In genomic region chr12:55940065-55940732, GRCh38 we compare ENCODE assay signal across 1 cellular context.
TF ChIP-seq lines count a peak whose summit lies in the region.

No MANE protein-coding gene starts in this region.

TF ChIP-seq in HEK293, 187 proteins besides CTCF, POLR2A, EP300 and RAD21 (continued from another document and continues in another):
- no peak for TF ChIP-seq TCF7L2 (IDR thresholded peaks at IDR 0.05; ENCODE audit: borderline replicate concordance, low read depth, low read length)
- no peak for TF ChIP-seq SCRT1 (tag by site-specific recombination; IDR thresholded peaks at IDR 0.05; ENCODE audit: borderline replicate concordance)
- 0 out of 2 replicates have a peak, but pooled peaks have one; percentile 48 for TF ChIP-seq ZNF639 (tag by site-specific recombination; IDR thresholded peaks at IDR 0.05)
- TF ChIP-seq, protein P1, sequence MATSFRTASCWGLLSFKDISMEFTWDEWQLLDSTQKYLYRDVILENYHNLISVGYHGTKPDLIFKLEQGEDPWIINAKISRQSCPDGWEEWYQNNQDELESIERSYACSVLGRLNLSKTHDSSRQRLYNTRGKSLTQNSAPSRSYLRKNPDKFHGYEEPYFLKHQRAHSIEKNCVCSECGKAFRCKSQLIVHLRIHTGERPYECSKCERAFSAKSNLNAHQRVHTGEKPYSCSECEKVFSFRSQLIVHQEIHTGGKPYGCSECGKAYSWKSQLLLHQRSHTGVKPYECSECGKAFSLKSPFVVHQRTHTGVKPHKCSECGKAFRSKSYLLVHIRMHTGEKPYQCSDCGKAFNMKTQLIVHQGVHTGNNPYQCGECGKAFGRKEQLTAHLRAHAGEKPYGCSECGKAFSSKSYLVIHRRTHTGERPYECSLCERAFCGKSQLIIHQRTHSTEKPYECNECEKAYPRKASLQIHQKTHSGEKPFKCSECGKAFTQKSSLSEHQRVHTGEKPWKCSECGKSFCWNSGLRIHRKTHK (tag by site-specific recombination; IDR thresholded peaks at IDR 0.05) = no peak
- no peak for TF ChIP-seq ZNF214 (tag by site-specific recombination; IDR thresholded peaks at IDR 0.05; ENCODE audit: borderline replicate concordance)
- TF ChIP-seq ZNF670 (tag by site-specific recombination; IDR thresholded peaks at IDR 0.05; ENCODE audit: low read depth) = no peak
- no peak for TF ChIP-seq PRDM6 (tag by site-specific recombination; IDR thresholded peaks at IDR 0.05)
- TF ChIP-seq ZNF76 (tag by site-specific recombination; IDR thresholded peaks at IDR 0.05; ENCODE audit: borderline replicate concordance, low read depth) = no peak
- no peak for TF ChIP-seq ZNF248 (tag by site-specific recombination; IDR thresholded peaks at IDR 0.05)
- peak; percentile 38; the same call in 1 of the 2 replicates for TF ChIP-seq ZNF391 (tag by site-specific recombination; IDR thresholded peaks at IDR 0.05; ENCODE audit: borderline replicate concordance, low read depth)
- no peak for TF ChIP-seq ZNF302 (tag by site-specific recombination; IDR thresholded peaks at IDR 0.05; ENCODE audit: low read depth)
- TF ChIP-seq ZSCAN23 (tag by site-specific recombination; IDR thresholded peaks at IDR 0.05) = no peak
- TF ChIP-seq ZNF529 (tag by site-specific recombination; IDR thresholded peaks at IDR 0.05; ENCODE audit: insufficient replicate concordance) = no peak
- TF ChIP-seq, protein P2, sequence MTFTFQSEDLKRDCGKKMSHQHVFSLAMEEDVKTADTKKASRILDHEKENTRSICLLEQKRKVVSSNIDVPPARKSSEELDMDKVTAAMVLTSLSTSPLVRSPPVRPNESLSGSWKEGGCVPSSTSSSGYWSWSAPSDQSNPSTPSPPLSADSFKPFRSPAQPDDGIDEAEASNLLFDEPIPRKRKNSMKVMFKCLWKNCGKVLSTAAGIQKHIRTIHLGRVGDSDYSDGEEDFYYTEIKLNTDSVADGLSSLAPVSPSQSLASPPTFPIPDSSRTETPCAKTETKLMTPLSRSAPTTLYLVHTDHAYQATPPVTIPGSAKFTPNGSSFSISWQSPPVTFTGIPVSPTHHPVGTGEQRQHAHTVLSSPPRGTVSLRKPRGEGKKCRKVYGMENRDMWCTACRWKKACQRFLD (tag by site-specific recombination; IDR thresholded peaks at IDR 0.05) = no peak
- TF ChIP-seq ZNF596 (tag by site-specific recombination; IDR thresholded peaks at IDR 0.05) = no peak
- TF ChIP-seq, protein P3, sequence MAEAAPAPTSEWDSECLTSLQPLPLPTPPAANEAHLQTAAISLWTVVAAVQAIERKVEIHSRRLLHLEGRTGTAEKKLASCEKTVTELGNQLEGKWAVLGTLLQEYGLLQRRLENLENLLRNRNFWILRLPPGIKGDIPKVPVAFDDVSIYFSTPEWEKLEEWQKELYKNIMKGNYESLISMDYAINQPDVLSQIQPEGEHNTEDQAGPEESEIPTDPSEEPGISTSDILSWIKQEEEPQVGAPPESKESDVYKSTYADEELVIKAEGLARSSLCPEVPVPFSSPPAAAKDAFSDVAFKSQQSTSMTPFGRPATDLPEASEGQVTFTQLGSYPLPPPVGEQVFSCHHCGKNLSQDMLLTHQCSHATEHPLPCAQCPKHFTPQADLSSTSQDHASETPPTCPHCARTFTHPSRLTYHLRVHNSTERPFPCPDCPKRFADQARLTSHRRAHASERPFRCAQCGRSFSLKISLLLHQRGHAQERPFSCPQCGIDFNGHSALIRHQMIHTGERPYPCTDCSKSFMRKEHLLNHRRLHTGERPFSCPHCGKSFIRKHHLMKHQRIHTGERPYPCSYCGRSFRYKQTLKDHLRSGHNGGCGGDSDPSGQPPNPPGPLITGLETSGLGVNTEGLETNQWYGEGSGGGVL (tag by site-specific recombination; IDR thresholded peaks at IDR 0.05) = no peak
- no peak for TF ChIP-seq ZNF174 (tag by site-specific recombination; IDR thresholded peaks at IDR 0.05)
- no peak for TF ChIP-seq ZNF184 (tag by site-specific recombination; IDR thresholded peaks at IDR 0.05)
- TF ChIP-seq KLF8 (tag by site-specific recombination; IDR thresholded peaks at IDR 0.05) = peak; percentile 43; the same call in 1 of the 2 replicates
- TF ChIP-seq ZNF558 (tag by site-specific recombination; IDR thresholded peaks at IDR 0.05) = no peak
- TF ChIP-seq ZIC2 (tag by site-specific recombination; IDR thresholded peaks at IDR 0.05) = no peak
- TF ChIP-seq HIC1 (tag by site-specific recombination; IDR thresholded peaks at IDR 0.05) = no peak
- TF ChIP-seq ZNF660 (tag by site-specific recombination; IDR thresholded peaks at IDR 0.05) = peak; percentile 77
- no peak for TF ChIP-seq ZNF555 (tag by site-specific recombination; conservative IDR thresholded peaks at IDR 0.05)
- TF ChIP-seq SP3 (tag by site-specific recombination; IDR thresholded peaks at IDR 0.05) = no peak; the same call in 1 of the 2 replicates
- no peak for TF ChIP-seq ZNF626 (tag by site-specific recombination; IDR thresholded peaks at IDR 0.05)
- no peak for TF ChIP-seq ZBTB21 (tag by site-specific recombination; IDR thresholded peaks at IDR 0.05)
- no peak for TF ChIP-seq BCL11B (tag by site-specific recombination; IDR thresholded peaks at IDR 0.05; ENCODE audit: low read depth)
- TF ChIP-seq, protein P4, sequence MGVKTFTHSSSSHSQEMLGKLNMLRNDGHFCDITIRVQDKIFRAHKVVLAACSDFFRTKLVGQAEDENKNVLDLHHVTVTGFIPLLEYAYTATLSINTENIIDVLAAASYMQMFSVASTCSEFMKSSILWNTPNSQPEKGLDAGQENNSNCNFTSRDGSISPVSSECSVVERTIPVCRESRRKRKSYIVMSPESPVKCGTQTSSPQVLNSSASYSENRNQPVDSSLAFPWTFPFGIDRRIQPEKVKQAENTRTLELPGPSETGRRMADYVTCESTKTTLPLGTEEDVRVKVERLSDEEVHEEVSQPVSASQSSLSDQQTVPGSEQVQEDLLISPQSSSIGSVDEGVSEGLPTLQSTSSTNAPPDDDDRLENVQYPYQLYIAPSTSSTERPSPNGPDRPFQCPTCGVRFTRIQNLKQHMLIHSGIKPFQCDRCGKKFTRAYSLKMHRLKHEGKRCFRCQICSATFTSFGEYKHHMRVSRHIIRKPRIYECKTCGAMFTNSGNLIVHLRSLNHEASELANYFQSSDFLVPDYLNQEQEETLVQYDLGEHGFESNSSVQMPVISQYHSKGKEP (tag by site-specific recombination; IDR thresholded peaks at IDR 0.05) = no peak
- no peak for TF ChIP-seq ATF2 (tag by site-specific recombination; IDR thresholded peaks at IDR 0.05; ENCODE audit: low read depth)
- no peak for TF ChIP-seq ZNF404 (tag by site-specific recombination; IDR thresholded peaks at IDR 0.05)
- no peak for TF ChIP-seq ZNF426 (tag by site-specific recombination; IDR thresholded peaks at IDR 0.05)
- TF ChIP-seq, protein P5, sequence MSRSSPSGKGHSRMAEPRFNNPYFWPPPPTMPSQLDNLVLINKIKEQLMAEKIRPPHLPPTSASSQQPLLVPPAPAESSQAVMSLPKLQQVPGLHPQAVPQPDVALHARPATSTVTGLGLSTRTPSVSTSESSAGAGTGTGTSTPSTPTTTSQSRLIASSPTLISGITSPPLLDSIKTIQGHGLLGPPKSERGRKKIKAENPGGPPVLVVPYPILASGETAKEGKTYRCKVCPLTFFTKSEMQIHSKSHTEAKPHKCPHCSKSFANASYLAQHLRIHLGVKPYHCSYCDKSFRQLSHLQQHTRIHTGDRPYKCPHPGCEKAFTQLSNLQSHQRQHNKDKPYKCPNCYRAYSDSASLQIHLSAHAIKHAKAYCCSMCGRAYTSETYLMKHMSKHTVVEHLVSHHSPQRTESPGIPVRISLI (tag by site-specific recombination; IDR thresholded peaks at IDR 0.05) = no peak
- peak; percentile 69 for TF ChIP-seq ZFHX2 (tag by site-specific recombination; conservative IDR thresholded peaks at IDR 0.05)
- TF ChIP-seq ZNF211 (tag by site-specific recombination; IDR thresholded peaks at IDR 0.05; ENCODE audit: low read depth) = no peak
- TF ChIP-seq GLI4 (tag by site-specific recombination; IDR thresholded peaks at IDR 0.05) = no peak
- TF ChIP-seq, protein P6, sequence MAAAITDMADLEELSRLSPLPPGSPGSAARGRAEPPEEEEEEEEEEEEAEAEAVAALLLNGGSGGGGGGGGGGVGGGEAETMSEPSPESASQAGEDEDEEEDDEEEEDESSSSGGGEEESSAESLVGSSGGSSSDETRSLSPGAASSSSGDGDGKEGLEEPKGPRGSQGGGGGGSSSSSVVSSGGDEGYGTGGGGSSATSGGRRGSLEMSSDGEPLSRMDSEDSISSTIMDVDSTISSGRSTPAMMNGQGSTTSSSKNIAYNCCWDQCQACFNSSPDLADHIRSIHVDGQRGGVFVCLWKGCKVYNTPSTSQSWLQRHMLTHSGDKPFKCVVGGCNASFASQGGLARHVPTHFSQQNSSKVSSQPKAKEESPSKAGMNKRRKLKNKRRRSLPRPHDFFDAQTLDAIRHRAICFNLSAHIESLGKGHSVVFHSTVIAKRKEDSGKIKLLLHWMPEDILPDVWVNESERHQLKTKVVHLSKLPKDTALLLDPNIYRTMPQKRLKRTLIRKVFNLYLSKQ (tag by site-specific recombination; IDR thresholded peaks at IDR 0.05; ENCODE audit: borderline replicate concordance) = no peak
- no peak for TF ChIP-seq ZNF132 (tag by site-specific recombination; IDR thresholded peaks at IDR 0.05; ENCODE audit: borderline replicate concordance)
- no peak for TF ChIP-seq ZNF37A (tag by site-specific recombination; IDR thresholded peaks at IDR 0.05)
- TF ChIP-seq, protein P7, sequence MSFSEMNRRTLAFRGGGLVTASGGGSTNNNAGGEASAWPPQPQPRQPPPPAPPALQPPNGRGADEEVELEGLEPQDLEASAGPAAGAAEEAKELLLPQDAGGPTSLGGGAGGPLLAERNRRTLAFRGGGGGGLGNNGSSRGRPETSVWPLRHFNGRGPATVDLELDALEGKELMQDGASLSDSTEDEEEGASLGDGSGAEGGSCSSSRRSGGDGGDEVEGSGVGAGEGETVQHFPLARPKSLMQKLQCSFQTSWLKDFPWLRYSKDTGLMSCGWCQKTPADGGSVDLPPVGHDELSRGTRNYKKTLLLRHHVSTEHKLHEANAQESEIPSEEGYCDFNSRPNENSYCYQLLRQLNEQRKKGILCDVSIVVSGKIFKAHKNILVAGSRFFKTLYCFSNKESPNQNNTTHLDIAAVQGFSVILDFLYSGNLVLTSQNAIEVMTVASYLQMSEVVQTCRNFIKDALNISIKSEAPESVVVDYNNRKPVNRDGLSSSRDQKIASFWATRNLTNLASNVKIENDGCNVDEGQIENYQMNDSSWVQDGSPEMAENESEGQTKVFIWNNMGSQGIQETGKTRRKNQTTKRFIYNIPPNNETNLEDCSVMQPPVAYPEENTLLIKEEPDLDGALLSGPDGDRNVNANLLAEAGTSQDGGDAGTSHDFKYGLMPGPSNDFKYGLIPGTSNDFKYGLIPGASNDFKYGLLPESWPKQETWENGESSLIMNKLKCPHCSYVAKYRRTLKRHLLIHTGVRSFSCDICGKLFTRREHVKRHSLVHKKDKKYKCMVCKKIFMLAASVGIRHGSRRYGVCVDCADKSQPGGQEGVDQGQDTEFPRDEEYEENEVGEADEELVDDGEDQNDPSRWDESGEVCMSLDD (tag by site-specific recombination; IDR thresholded peaks at IDR 0.05) = peak; percentile 61; the same call in 1 of the 2 replicates
- peak; percentile 80 for TF ChIP-seq ZBTB17 (tag by site-specific recombination; IDR thresholded peaks at IDR 0.05)
- TF ChIP-seq ZBTB8A (tag by site-specific recombination; IDR thresholded peaks at IDR 0.05) = peak; percentile 39; the same call in 1 of the 2 replicates
- TF ChIP-seq ZNF138 (tag by site-specific recombination; IDR thresholded peaks at IDR 0.05; ENCODE audit: borderline replicate concordance) = no peak
- no peak for TF ChIP-seq ZNF610 (tag by site-specific recombination; IDR thresholded peaks at IDR 0.05; ENCODE audit: borderline replicate concordance)
- 0 out of 2 replicates have a peak, but pooled peaks have one; percentile 29 for TF ChIP-seq ZFP69B (tag by site-specific recombination; IDR thresholded peaks at IDR 0.05)
- no peak for TF ChIP-seq ZNF548 (tag by site-specific recombination; IDR thresholded peaks at IDR 0.05)
